Comparison of ENCODE assay signal across 9 cellular contexts in the genomic region with DNA sequence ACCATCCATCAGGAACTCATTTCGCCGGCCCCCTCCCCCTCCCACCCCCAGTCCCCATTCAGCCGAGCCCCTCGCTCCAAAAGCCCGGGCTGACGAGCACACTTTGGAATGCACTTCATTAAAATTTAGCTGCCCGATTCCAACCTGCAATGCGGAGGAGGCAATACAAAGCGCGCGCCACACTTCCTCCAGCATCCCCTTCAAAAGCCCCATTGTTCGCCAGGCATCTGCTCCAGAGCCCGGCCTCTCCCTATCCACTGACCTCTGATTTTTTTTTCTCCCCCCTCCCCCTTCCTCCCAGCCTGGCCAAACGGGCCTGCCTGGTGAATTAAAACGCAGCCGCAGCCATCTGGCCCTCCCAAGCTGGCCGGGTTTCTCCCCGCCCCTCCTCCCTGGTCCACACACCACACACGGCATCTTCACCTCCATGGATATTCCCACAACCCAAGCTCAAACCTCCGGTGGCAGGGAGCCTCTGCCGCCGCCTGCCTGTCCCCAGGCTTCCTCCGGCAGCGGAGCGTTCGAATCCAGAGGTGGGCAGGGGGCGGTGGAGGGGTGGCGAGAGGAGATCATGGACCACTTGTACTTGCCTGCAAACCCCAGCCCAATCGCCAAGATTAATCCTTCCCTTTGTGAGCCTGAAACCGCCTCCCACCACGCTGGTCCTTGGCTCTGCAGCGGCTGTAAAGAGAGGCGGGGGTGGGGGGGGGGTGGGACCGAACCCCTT.
A peak's percentile ranks its signal among the peaks of the same experiment; 100 is the strongest.
DNase-seq lines count a peak whose midpoint lies in the region; ATAC-seq and TF ChIP-seq lines count a peak whose summit lies in the region.
"Had no signal": no experiment of that assay in that cellular context is flagged by ENCODE, and none has a peak within 500 bp of the region (broad histone marks: within the 10 kb centered on the region; RNA-seq: fewer than 3 reads in every experiment).

No MANE protein-coding gene starts in this region.

- H3K4me3 ChIP-seq in A673 (ENCODE audit: low read depth, low read length, poor library complexity, severe bottlenecking) = peak overlapping the region; percentile 37
- H3K4me3 ChIP-seq in epithelial cell of esophagus (ENCODE audit: low read length) = peak overlapping the region; percentile 10

- no TSS peak for BruUV-seq in A673 (replicated peaks; lab: Mats Ljungman, UMichigan)

- no peaks in the 10 kb centered on the region for H3K27me3 Mint-ChIP-seq in activated CD8-positive, alpha-beta T cell treated with anti-CD3 and anti-CD28 coated beads, Interleukin-2, amount 10 ng/mL, durations not matched to agents 7 days and 5 days (ENCODE audit: low read depth)

- no peak for ATAC-seq in activated CD8-positive, alpha-beta T cell treated with anti-CD3 and anti-CD28 coated beads, Interleukin-2, amount 10 ng/mL, durations not matched to agents 7 days and 5 days

- H3K27ac ChIP-seq in A673 (ENCODE audit: low read depth, low read length, poor library complexity, severe bottlenecking) = no peak overlapping the region
- H3K27ac ChIP-seq: C4-2B had no signal

- CTCF ChIA-PET in A673 (lab: Charles Lee) = no interaction called here
- CTCF ChIA-PET in activated CD8-positive, alpha-beta T cell treated with anti-CD3 and anti-CD28 coated beads, Interleukin-2, amount 10 ng/mL, durations not matched to agents 7 days and 5 days (lab: Charles Lee) = no interaction called here

- no peaks in the 10 kb centered on the region for H3K36me3 ChIP-seq in A673 (ENCODE audit: insufficient read depth, low read length, poor library complexity, severe bottlenecking)

- intact Hi-C loops in A673 (cut with micrococcal nuclease; ENCODE audit: unreplicated experiment) = no loop called here

- H3K4me1 ChIP-seq in A673 (ENCODE audit: insufficient read depth, low read length, poor library complexity, severe bottlenecking) = peaks cover 6% of the 10 kb centered on the region

- H3K4me3 Mint-ChIP-seq in activated CD8-positive, alpha-beta T cell treated with anti-CD3 and anti-CD28 coated beads, Interleukin-2, amount 10 ng/mL, durations not matched to agents 7 days and 5 days = no peak overlapping the region

- POLR2A ChIA-PET in A673 (lab: Charles Lee; ENCODE audit: low non-redundant PET) = interaction anchor here (0.6 kb wide), 1 partner anchor 321 kb away, joined by 8 read pairs; no protein-coding TSS in a partner anchor
- POLR2A ChIA-PET in activated CD8-positive, alpha-beta T cell treated with anti-CD3 and anti-CD28 coated beads, Interleukin-2, amount 10 ng/mL, durations not matched to agents 7 days and 5 days (lab: Charles Lee) = no interaction called here

- H3K27me3 ChIP-seq in A673 (replicated peaks; ENCODE audit: insufficient read depth, low read depth, low read length, poor library complexity) = no peaks in the 10 kb centered on the region

- peak; percentile 30 for DNase-seq in A673 (ENCODE audit: low spot score)
- peak; percentile 56 for DNase-seq in NCI-H2171 treated with DMSO at 0.1 percent for 48 hours (lab: John Stamatoyannopoulos, UW)
- DNase-seq in epithelial cell of esophagus (ENCODE audit: low read depth) = no peak
- DNase-seq in midbrain (lab: John Stamatoyannopoulos, UW) = peak; percentile 82
- DNase-seq in SHP77 (lab: John Stamatoyannopoulos, UW) = no peak
- no peak for DNase-seq in activated CD4-positive, alpha-beta T cell treated with anti-CD3 and anti-CD28 coated beads, Interleukin-2, amount 50 U/mL, for 4 hours
- DNase-seq in HuH-7.5 (ENCODE audit: low spot score) = no peak
- no peak for DNase-seq in activated CD8-positive, alpha-beta T cell treated with anti-CD3 and anti-CD28 coated beads, Interleukin-2, amount 10 ng/mL, durations not matched to agents 7 days and 5 days

- no peaks in the 10 kb centered on the region for H3K36me3 Mint-ChIP-seq in activated CD8-positive, alpha-beta T cell treated with anti-CD3 and anti-CD28 coated beads, Interleukin-2, amount 10 ng/mL, durations not matched to agents 7 days and 5 days (ENCODE audit: low read depth)

- no peaks in the 10 kb centered on the region for H3K4me1 Mint-ChIP-seq in activated CD8-positive, alpha-beta T cell treated with anti-CD3 and anti-CD28 coated beads, Interleukin-2, amount 10 ng/mL, durations not matched to agents 7 days and 5 days (ENCODE audit: low read depth)

- no peaks in the 10 kb centered on the region for H3K9me3 ChIP-seq in A673 (ENCODE audit: low read depth, low read length, poor library complexity, severe bottlenecking)

- H3K27ac Mint-ChIP-seq in activated CD8-positive, alpha-beta T cell treated with anti-CD3 and anti-CD28 coated beads, Interleukin-2, amount 10 ng/mL, durations not matched to agents 7 days and 5 days = no peak overlapping the region

- H3K9me3 Mint-ChIP-seq in activated CD8-positive, alpha-beta T cell treated with anti-CD3 and anti-CD28 coated beads, Interleukin-2, amount 10 ng/mL, durations not matched to agents 7 days and 5 days (ENCODE audit: insufficient read depth) = no peaks in the 10 kb centered on the region

- TF ChIP-seq CTCF in A673 (conservative IDR thresholded peaks at IDR 0.05; ENCODE audit: low read depth, low read length) (no peak), epithelial cell of esophagus (IDR thresholded peaks at IDR 0.05; ENCODE audit: insufficient read depth, low read depth, low read length, missing control alignments) (no peak)

Comparison
In these comparisons a context has a peak if more than half of its experiments do, and no peak if none do; other contexts are left out.
1. DNase-seq: peak in A673 (single experiment), NCI-H2171 treated with DMSO at 0.1 percent for 48 hours (single experiment) and midbrain (single experiment); none in epithelial cell of esophagus (single experiment), SHP77 (0 of 2), activated CD4-positive, alpha-beta T cell treated with anti-CD3 and anti-CD28 coated beads, Interleukin-2, amount 50 U/mL, for 4 hours (0 of 2), HuH-7.5 (single experiment) and activated CD8-positive, alpha-beta T cell treated with anti-CD3 and anti-CD28 coated beads, Interleukin-2, amount 10 ng/mL, durations not matched to agents 7 days and 5 days (single experiment).